ENCODE assay signal across 17 cellular contexts in the genomic region with DNA sequence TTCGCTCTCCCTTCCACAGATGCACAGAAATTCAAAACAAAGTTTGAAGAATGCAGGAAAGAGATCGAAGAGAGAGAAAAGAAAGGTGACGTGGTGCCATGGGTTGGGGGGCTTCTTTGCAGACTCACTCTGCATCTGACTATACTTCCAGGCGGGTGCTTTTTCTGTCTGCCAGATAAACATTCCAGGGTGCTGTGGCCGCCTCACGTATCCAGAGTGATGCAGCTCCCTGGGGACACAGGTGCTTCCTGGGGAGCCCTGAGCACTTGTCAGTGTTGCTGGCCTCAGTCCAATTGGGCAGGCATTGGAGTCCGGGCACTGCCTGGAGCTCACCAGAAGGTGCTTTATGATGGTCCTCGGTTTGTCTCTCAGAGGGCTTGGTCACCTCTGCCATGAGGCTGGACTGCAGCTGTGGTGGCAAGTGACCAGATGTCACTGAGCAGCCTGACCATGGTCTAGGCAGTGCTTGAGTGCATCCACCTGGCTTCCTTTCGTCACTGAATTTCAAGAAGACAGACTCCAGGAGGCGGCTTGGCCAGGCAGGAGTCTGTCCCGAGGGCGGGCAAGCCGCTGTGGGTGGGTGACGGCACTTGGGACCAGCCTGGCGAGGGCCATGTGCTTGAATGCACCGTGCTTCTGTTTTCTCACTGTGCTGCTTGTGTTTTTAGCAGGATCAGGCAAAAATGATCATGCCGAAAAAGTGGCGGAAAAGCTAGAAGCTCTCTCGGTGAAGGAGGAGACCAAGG. TPM values are rescaled to one million over a fixed set of nuclear protein-coding genes. Genes with fewer than 3 reads are reported as not detected.
"Had no signal": no experiment of that assay in that cellular context is flagged by ENCODE, and none has a peak within 500 bp of the region (broad histone marks: within the 10 kb centered on the region; RNA-seq: fewer than 3 reads in every experiment).

No MANE protein-coding gene starts in this region.

- H3K27me3 ChIP-seq: colonic mucosa, right lobe of liver, spleen, upper lobe of left lung had no signal

- H3K9me3 Mint-ChIP-seq: activated T-helper 1 cell treated with anti-CD3 and anti-CD28 coated beads, Interleukin-12 subunit alpha, Interleukin-12 subunit beta, Interleukin-2, Interleukin-4 antibody, amounts not matched to agents 30 ng/mL and 10 ng/mL and 1 ng/mL, durations not matched to agents 14 hours and 24 hours and 36 hours; memory B cell; natural killer cell treated with Interleukin-12 subunit alpha and Interleukin-12 subunit beta and Interleukin-15 and Interleukin-18, amount 100 ng/mL, for 72 hours; stimulated activated memory B cell treated with anti-CD40 and anti-IgM and Interleukin-4, amounts not matched to agents 10 μg/mL and 1 μg/mL and 100 μg/mL, for 72 hours; T-helper 2 cell treated with Interferon-gamma antibody and Interleukin-4, amounts not matched to agents 5 μg/mL and 100 μg/mL, for 36 hours had no signal

- H3K36me3 Mint-ChIP-seq: natural killer cell treated with Interleukin-12 subunit alpha and Interleukin-12 subunit beta and Interleukin-15 and Interleukin-18, amount 100 ng/mL, for 72 hours had no signal

- H3K27me3 Mint-ChIP-seq: memory B cell; natural killer cell treated with Interleukin-12 subunit alpha and Interleukin-12 subunit beta and Interleukin-15 and Interleukin-18, amount 100 ng/mL, for 72 hours; stimulated activated memory B cell treated with anti-CD40 and anti-IgM and Interleukin-4, amounts not matched to agents 10 μg/mL and 1 μg/mL and 100 μg/mL, for 72 hours had no signal

- H3K4me3 Mint-ChIP-seq: activated T-helper 1 cell treated with anti-CD3 and anti-CD28 coated beads, Interleukin-12 subunit alpha, Interleukin-12 subunit beta, Interleukin-2, Interleukin-4 antibody, amounts not matched to agents 30 ng/mL and 10 ng/mL and 1 ng/mL, durations not matched to agents 14 hours and 24 hours and 36 hours; memory B cell; natural killer cell treated with Interleukin-12 subunit alpha and Interleukin-12 subunit beta and Interleukin-15 and Interleukin-18, amount 100 ng/mL, for 72 hours; stimulated activated memory B cell treated with anti-CD40 and anti-IgM and Interleukin-4, amounts not matched to agents 10 μg/mL and 1 μg/mL and 100 μg/mL, for 72 hours; T-helper 2 cell treated with Interferon-gamma antibody and Interleukin-4, amounts not matched to agents 5 μg/mL and 100 μg/mL, for 36 hours had no signal

- H3K27ac Mint-ChIP-seq: activated T-helper 1 cell treated with anti-CD3 and anti-CD28 coated beads, Interleukin-12 subunit alpha, Interleukin-12 subunit beta, Interleukin-2, Interleukin-4 antibody, amounts not matched to agents 30 ng/mL and 10 ng/mL and 1 ng/mL, durations not matched to agents 14 hours and 24 hours and 36 hours; memory B cell; natural killer cell treated with Interleukin-12 subunit alpha and Interleukin-12 subunit beta and Interleukin-15 and Interleukin-18, amount 100 ng/mL, for 72 hours; stimulated activated memory B cell treated with anti-CD40 and anti-IgM and Interleukin-4, amounts not matched to agents 10 μg/mL and 1 μg/mL and 100 μg/mL, for 72 hours; T-helper 2 cell treated with Interferon-gamma antibody and Interleukin-4, amounts not matched to agents 5 μg/mL and 100 μg/mL, for 36 hours had no signal

- H3K27ac ChIP-seq: colonic mucosa, left ventricle myocardium inferior, psoas muscle, upper lobe of left lung had no signal

- ATAC-seq: natural killer cell treated with Interleukin-12 subunit alpha and Interleukin-12 subunit beta and Interleukin-15 and Interleukin-18, amount 100 ng/mL, for 72 hours; stimulated activated memory B cell treated with anti-CD40 and anti-IgM and Interleukin-4, amounts not matched to agents 10 μg/mL and 1 μg/mL and 100 μg/mL, for 72 hours had no signal

- H3K4me1 ChIP-seq: colonic mucosa, psoas muscle had no signal

- H3K9me3 ChIP-seq: colonic mucosa, left ventricle myocardium inferior, psoas muscle, right lobe of liver, spleen, upper lobe of left lung had no signal

- H3K4me3 ChIP-seq: colonic mucosa, left ventricle myocardium inferior, psoas muscle, right lobe of liver, spleen, upper lobe of left lung had no signal

- DNase-seq: activated CD4-positive, alpha-beta T cell treated with anti-CD3 and anti-CD28 coated beads for 1 hour; activated CD4-positive, alpha-beta T cell treated with anti-CD3 and anti-CD28 coated beads, Interleukin-2, amount 50 U/mL, for 48 hours; activated naive CD4-positive, alpha-beta T cell; colonic mucosa; effector CD4-positive, alpha-beta T cell; kidney; left ventricle myocardium inferior; psoas muscle; spleen; stimulated activated CD4-positive, alpha-beta T cell treated with anti-CD3 and anti-CD28 coated beads, Interleukin-1b, Interleukin-23, amount 100 ng/mL, for 48 hours had no signal

RNA-seq across cellular contexts. Expression of gene CCDC188, which starts 24.4 kb away (rescaled TPM):
- total RNA-seq: left ventricle myocardium inferior, right lobe of liver had no signal
